ENCODE assay signal across 1 cellular context in genomic region chr4:7196283-7196651, GRCh38.
TF ChIP-seq lines count a peak whose summit lies in the region.

No MANE protein-coding gene starts in this region.

TF ChIP-seq in HepG2, 621 proteins besides CTCF, POLR2A, EP300 and RAD21:
- peak; percentile 23 for TF ChIP-seq HNRNPK (IDR thresholded peaks at IDR 0.05; ENCODE audit: low read depth, low read length, poor library complexity, severe bottlenecking)
- no peak for TF ChIP-seq BRCA1 (CRISPR knock-in tag; IDR thresholded peaks at IDR 0.05)
